In the genomic region with DNA sequence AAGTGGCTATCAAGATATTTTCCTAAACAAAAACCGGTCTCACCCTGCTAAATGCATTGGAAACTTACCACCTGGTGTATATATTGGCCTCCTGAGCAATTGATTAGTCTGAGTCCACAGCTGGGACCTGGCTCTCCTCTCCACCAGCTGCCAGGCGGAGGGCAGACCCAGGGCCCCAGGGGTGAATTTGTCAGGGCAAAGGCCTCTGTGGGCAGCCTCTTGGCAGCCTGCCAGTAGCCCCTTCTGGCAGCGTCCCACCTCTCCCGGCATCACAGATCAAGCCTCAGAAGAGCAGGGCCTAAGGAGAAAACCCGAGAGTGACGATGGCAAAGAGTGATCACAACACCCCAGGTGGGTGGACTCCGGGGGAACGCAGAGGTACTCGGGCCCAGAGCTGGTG, we compare ENCODE assay signal across 27 cellular contexts. TPM values are rescaled to one million over a fixed set of nuclear protein-coding genes. Genes with fewer than 3 reads are reported as not detected.
DNase-seq lines count a peak whose midpoint lies in the region; ATAC-seq, FAIRE-seq and TF ChIP-seq lines count a peak whose summit lies in the region.
"Had no signal": no experiment of that assay in that cellular context is flagged by ENCODE, and none has a peak within 500 bp of the region (broad histone marks: within the 10 kb centered on the region; RNA-seq: fewer than 3 reads in every experiment).

No MANE protein-coding gene starts in this region.

- in situ Hi-C loops in Panc1 (cut with HindIII; ENCODE audit: low pct_unique_long_range_greater_than_20kb, low sequenced_read_pairs): no loop called here

- H3K36me3 ChIP-seq in Panc1 (ENCODE audit: control insufficient read depth, insufficient read depth, low read length): no peaks in the 10 kb centered on the region
- H3K36me3 ChIP-seq in liver (ENCODE audit: control insufficient read depth in 4 of 4, insufficient read depth in 3 of 4, low read depth in 1 of 4, low read length in 3 of 4): no peaks in the 10 kb centered on the region
- H3K36me3 ChIP-seq: gastroesophageal sphincter, sigmoid colon, upper lobe of right lung had no signal

- intact Hi-C loops in Panc1 (cut with micrococcal nuclease; ENCODE audit: unreplicated experiment): no loop called here

- H3K4me1 ChIP-seq in Panc1 (ENCODE audit: control insufficient read depth, insufficient read depth, low read length) (peaks cover 31% of the 10 kb centered on the region), liver (ENCODE audit: control insufficient read depth in 4 of 4, insufficient read depth in 4 of 4, low read length in 3 of 4) (peaks cover 0 to 34% (median 19%) of the 10 kb centered on the region in 4 donors)

- no peak for TF ChIP-seq RAD21 in liver (IDR thresholded peaks at IDR 0.05)

- H3K9me3 ChIP-seq in Panc1 (ENCODE audit: control insufficient read depth, insufficient read depth, low read depth, low read length) (no peaks in the 10 kb centered on the region), liver (ENCODE audit: control insufficient read depth in 4 of 4, low read length in 3 of 4) (no peaks in the 10 kb centered on the region)
- H3K9me3 ChIP-seq: gastroesophageal sphincter, sigmoid colon, upper lobe of right lung had no signal

- ATAC-seq in activated naive CD8-positive, alpha-beta T cell treated with anti-CD3 and anti-CD28 coated beads, Interleukin-2, amount 50 U/mL, for 24 hours: no peak
- no peak for ATAC-seq in Panc1
- no peak for ATAC-seq in HG03108 (IDR thresholded peaks at IDR 0.05; ENCODE audit: unreplicated experiment)
- no peak for ATAC-seq in HG02981 (IDR thresholded peaks at IDR 0.05; ENCODE audit: unreplicated experiment)
- ATAC-seq: gastroesophageal sphincter; left colon; stimulated activated effector memory CD8-positive, alpha-beta T cell treated with anti-CD3 and anti-CD28 coated beads, Interleukin-12 subunit alpha, Interleukin-12 subunit beta, amount 100 ng/mL, for 72 hours; upper lobe of right lung had no signal

- H3K27ac ChIP-seq in Panc1 (ENCODE audit: low read length) (peak overlapping the region; percentile 71; the same call in 1 of the 2 replicates), liver (ENCODE audit: low read depth in 1 of 2, low read length in 2 of 2) (peak overlapping the region; percentile 57 to 92)
- H3K27ac ChIP-seq: gastroesophageal sphincter, sigmoid colon, upper lobe of right lung had no signal

- no peak for TF ChIP-seq CTCF in Panc1 (IDR thresholded peaks at IDR 0.05)
- no peak for TF ChIP-seq CTCF in liver (IDR thresholded peaks at IDR 0.05; ENCODE audit: low read depth, low read length, missing input control)
- no peak for TF ChIP-seq CTCF in D721Med (IDR thresholded peaks at IDR 0.05; ENCODE audit: insufficient read depth, missing control alignments)

- 62% methylated on average over 9 of the region's 9 CpGs for WGBS in liver

- H3K9ac ChIP-seq in liver (ENCODE audit: low read depth in 1 of 2, low read length in 2 of 2): peak overlapping the region; percentile 13 to 27

- no peaks in the 10 kb centered on the region for H3K27me3 ChIP-seq in Panc1 (ENCODE audit: control insufficient read depth, insufficient read depth, low read length)
- no peaks in the 10 kb centered on the region for H3K27me3 ChIP-seq in liver (ENCODE audit: control insufficient read depth in 4 of 4, insufficient read depth in 4 of 4, low read length in 3 of 4)
- H3K27me3 ChIP-seq: gastroesophageal sphincter, sigmoid colon, upper lobe of right lung had no signal

- no peaks in the 10 kb centered on the region for H3K9me3 Mint-ChIP-seq in activated naive CD8-positive, alpha-beta T cell treated with anti-CD3 and anti-CD28 coated beads for 36 hours
- H3K9me3 Mint-ChIP-seq in activated naive CD8-positive, alpha-beta T cell treated with anti-CD3 and anti-CD28 coated beads, Interleukin-2, amount 50 U/mL, for 24 hours: no peaks in the 10 kb centered on the region
- H3K9me3 Mint-ChIP-seq: activated T-cell treated with anti-CD3 and anti-CD28 coated beads, Interleukin-2, amount 50 U/mL, for 24 hours; IgD-negative memory B cell; memory B cell; stimulated activated effector memory CD8-positive, alpha-beta T cell treated with anti-CD3 and anti-CD28 coated beads, Interleukin-12 subunit alpha, Interleukin-12 subunit beta, amount 100 ng/mL, for 72 hours had no signal

- peaks cover 15% of the 10 kb centered on the region for H3K4me1 Mint-ChIP-seq in activated naive CD8-positive, alpha-beta T cell treated with anti-CD3 and anti-CD28 coated beads for 36 hours
- peaks cover 20% of the 10 kb centered on the region for H3K4me1 Mint-ChIP-seq in activated naive CD8-positive, alpha-beta T cell treated with anti-CD3 and anti-CD28 coated beads, Interleukin-2, amount 50 U/mL, for 24 hours

- no peak for DNase-seq in activated naive CD8-positive, alpha-beta T cell treated with anti-CD3 and anti-CD28 coated beads for 36 hours
- no peak for DNase-seq in activated naive CD8-positive, alpha-beta T cell treated with anti-CD3 and anti-CD28 coated beads, Interleukin-2, amount 50 U/mL, for 24 hours
- DNase-seq in Panc1 (ENCODE audit: low read depth, low spot score) (no peak), D721Med (ENCODE audit: insufficient read length, low spot score) (no peak)
- DNase-seq: activated CD8-positive, alpha-beta memory T cell treated with anti-CD3 and anti-CD28 coated beads for 24 hours; activated gamma-delta T cell treated with Interleukin-2 at 50 U/mL for 16 hours; activated T-cell treated with anti-CD3 and anti-CD28 coated beads, Interleukin-2, amount 50 U/mL, for 24 hours; hypothalamus; immature natural killer cell; left colon; NCI-H1105 treated with DMSO at 0.1 percent for 48 hours; NCI-H2029; NCI-H510A treated with DMSO at 0.1 percent for 48 hours; SIG-M5; sigmoid colon; stimulated activated CD4-positive, alpha-beta T cell treated with anti-CD3 and anti-CD28 coated beads, Interleukin-4, amount 100 ng/mL, for 24 hours; substantia nigra; upper lobe of right lung had no signal

- H3K27ac Mint-ChIP-seq in activated naive CD8-positive, alpha-beta T cell treated with anti-CD3 and anti-CD28 coated beads for 36 hours: peak overlapping the region; percentile 47
- no peak overlapping the region for H3K27ac Mint-ChIP-seq in activated naive CD8-positive, alpha-beta T cell treated with anti-CD3 and anti-CD28 coated beads, Interleukin-2, amount 50 U/mL, for 24 hours
- H3K27ac Mint-ChIP-seq: activated T-cell treated with anti-CD3 and anti-CD28 coated beads, Interleukin-2, amount 50 U/mL, for 24 hours; IgD-negative memory B cell; memory B cell; stimulated activated effector memory CD8-positive, alpha-beta T cell treated with anti-CD3 and anti-CD28 coated beads, Interleukin-12 subunit alpha, Interleukin-12 subunit beta, amount 100 ng/mL, for 72 hours had no signal

- POLR2A ChIA-PET in Panc1 (lab: Charles Lee): interaction anchor here (0.6 kb wide), 1 partner anchor 368 kb away, joined by 8 read pairs; no protein-coding TSS in a partner anchor

- peaks cover 2% of the 10 kb centered on the region for H3K36me3 Mint-ChIP-seq in activated naive CD8-positive, alpha-beta T cell treated with anti-CD3 and anti-CD28 coated beads for 36 hours
- H3K36me3 Mint-ChIP-seq in activated naive CD8-positive, alpha-beta T cell treated with anti-CD3 and anti-CD28 coated beads, Interleukin-2, amount 50 U/mL, for 24 hours (ENCODE audit: low read depth): no peaks in the 10 kb centered on the region
- H3K36me3 Mint-ChIP-seq: IgD-negative memory B cell; immature natural killer cell; memory B cell; stimulated activated effector memory CD8-positive, alpha-beta T cell treated with anti-CD3 and anti-CD28 coated beads, Interleukin-12 subunit alpha, Interleukin-12 subunit beta, amount 100 ng/mL, for 72 hours had no signal

- no peak for FAIRE-seq in D721Med (lab: Jason Lieb, UNC)
- FAIRE-seq: RCC 7860, TTC549 had no signal

- H3K4me3 Mint-ChIP-seq in activated naive CD8-positive, alpha-beta T cell treated with anti-CD3 and anti-CD28 coated beads for 36 hours: no peak overlapping the region
- no peak overlapping the region for H3K4me3 Mint-ChIP-seq in activated naive CD8-positive, alpha-beta T cell treated with anti-CD3 and anti-CD28 coated beads, Interleukin-2, amount 50 U/mL, for 24 hours
- H3K4me3 Mint-ChIP-seq: activated T-cell treated with anti-CD3 and anti-CD28 coated beads, Interleukin-2, amount 50 U/mL, for 24 hours; immature natural killer cell; memory B cell; stimulated activated effector memory CD8-positive, alpha-beta T cell treated with anti-CD3 and anti-CD28 coated beads, Interleukin-12 subunit alpha, Interleukin-12 subunit beta, amount 100 ng/mL, for 72 hours had no signal

- no peaks in the 10 kb centered on the region for H3K27me3 Mint-ChIP-seq in activated naive CD8-positive, alpha-beta T cell treated with anti-CD3 and anti-CD28 coated beads for 36 hours
- peaks cover 1% of the 10 kb centered on the region for H3K27me3 Mint-ChIP-seq in activated naive CD8-positive, alpha-beta T cell treated with anti-CD3 and anti-CD28 coated beads, Interleukin-2, amount 50 U/mL, for 24 hours
- H3K27me3 Mint-ChIP-seq: activated T-cell treated with anti-CD3 and anti-CD28 coated beads, Interleukin-2, amount 50 U/mL, for 24 hours had no signal

- CTCF ChIA-PET in Panc1 (lab: Charles Lee): no interaction called here

- H3K4me3 ChIP-seq in Panc1 (ENCODE audit: low read depth in 2 of 2, low read length in 2 of 2): no peak overlapping the region
- H3K4me3 ChIP-seq in liver (ENCODE audit: low read depth in 1 of 3, low read length in 3 of 3): no peak overlapping the region
- H3K4me3 ChIP-seq: gastroesophageal sphincter, sigmoid colon, upper lobe of right lung had no signal

- BruUV-seq in Panc1 (replicated peaks; lab: Mats Ljungman, UMichigan): no TSS peak

TF ChIP-seq in liver, 16 proteins besides CTCF, POLR2A, EP300 and RAD21:
- TF ChIP-seq GABPA (IDR thresholded peaks at IDR 0.05 in 1 of 2, conservative IDR thresholded peaks at IDR 0.05 in 1 of 2): no peak
- peak; percentile 32 to 56 for TF ChIP-seq HNF4A (conservative IDR thresholded peaks at IDR 0.05)
- peak in 1 of 2 donors; percentile 29 for TF ChIP-seq RXRA (IDR thresholded peaks at IDR 0.05)

RNA-seq across cellular contexts. Expression of gene IDH2, which starts 43.0 kb away (rescaled TPM):
- total RNA-seq in activated naive CD8-positive, alpha-beta T cell treated with anti-CD3 and anti-CD28 coated beads for 36 hours: 100 to 1,000 TPM; 148 to 157 TPM
- 197 TPM for total RNA-seq in Panc1 (2021; ENCODE audit: unreplicated experiment)
- polyA plus RNA-seq in Panc1 (2012; ENCODE audit: insufficient read length): 331 TPM
- 100 to 1,000 TPM; 149 to 318 TPM for total RNA-seq in liver
- 100 to 1,000 TPM; 278 to 339 TPM for polyA plus RNA-seq in liver

RNA-seq across cellular contexts. Expression of gene SEMA4B, which starts 55.9 kb away (rescaled TPM):
- total RNA-seq in activated naive CD8-positive, alpha-beta T cell treated with anti-CD3 and anti-CD28 coated beads for 36 hours: 1 to 10 TPM; 3.0 to 4.1 TPM
- total RNA-seq in Panc1 (2021; ENCODE audit: unreplicated experiment) (600 TPM), liver (10 to 100 TPM; 38.8 to 52.2 TPM)
- polyA plus RNA-seq in Panc1 (2012; ENCODE audit: insufficient read length): 1,018 TPM
- 10 to 100 TPM; 14.3 to 15.2 TPM for polyA plus RNA-seq in liver

Comparison
In these comparisons a context has a peak if more than half of its experiments do, and no peak if none do; other contexts are left out.
1. RNA of gene SEMA4B, which starts 55.9 kb away (total RNA-seq): 600 TPM in Panc1 (single experiment); 38.8 to 52.2 TPM in liver and 3.0 to 4.1 TPM in activated naive CD8-positive, alpha-beta T cell treated with anti-CD3 and anti-CD28 coated beads for 36 hours; every median in the first group is over 10 times any median in the second.